Comparison of ENCODE assay signal across 21 cellular contexts in the genomic region with DNA sequence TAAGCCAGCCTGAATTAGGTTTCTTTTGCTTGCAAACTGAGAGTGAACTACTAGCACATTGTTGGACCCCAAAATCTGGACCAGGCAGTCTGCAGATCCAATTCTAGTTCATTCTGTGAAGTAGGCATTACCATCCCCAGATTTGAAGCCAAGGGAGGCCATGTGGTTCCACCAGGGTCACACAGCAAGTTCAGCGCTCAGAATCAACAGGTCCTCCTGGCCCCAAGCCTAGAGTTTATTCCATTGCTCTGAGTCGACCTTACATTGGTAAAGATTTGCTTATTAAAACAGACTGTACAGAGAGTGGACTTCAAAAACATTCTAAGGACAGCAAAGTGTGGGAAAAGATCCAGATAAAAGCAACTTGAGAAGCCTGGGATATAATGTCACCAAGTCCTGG.
"Had no signal": no experiment of that assay in that cellular context is flagged by ENCODE, and none has a peak within 500 bp of the region (broad histone marks: within the 10 kb centered on the region; RNA-seq: fewer than 3 reads in every experiment).

No MANE protein-coding gene starts in this region.

- DNase-seq: activated CD4-positive, alpha-beta memory T cell treated with anti-CD3 and anti-CD28 coated beads, Interleukin-2, amount 10 ng/mL, durations not matched to agents 7 days and 5 days; activated CD4-positive, alpha-beta T cell treated with anti-CD3 and anti-CD28 coated beads for 1 hour; activated CD4-positive, alpha-beta T cell treated with anti-CD3 and anti-CD28 coated beads, Interleukin-2, amount 10 ng/mL, durations not matched to agents 7 days and 5 days; activated naive CD8-positive, alpha-beta T cell treated with anti-CD3 and anti-CD28 coated beads, Interleukin-2, amount 50 U/mL, for 24 hours; activated T-cell treated with anti-CD3 and anti-CD28 coated beads, Interleukin-2, amount 50 U/mL, for 48 hours; amygdala; colonic mucosa; effector CD8-positive, alpha-beta T cell; islet precursor cell; left ventricle myocardium inferior; naive B cell; nucleus accumbens; stimulated activated CD4-positive, alpha-beta T cell treated with anti-CD3 and anti-CD28 coated beads, Interleukin-15, amount 100 ng/mL, for 24 hours; stimulated activated CD4-positive, alpha-beta T cell treated with anti-CD3 and anti-CD28 coated beads, Interleukin-2, amount 100 ng/mL, for 24 hours; stimulated activated naive B cell treated with anti-CD40 and anti-IgM and Interleukin-4, amounts not matched to agents 10 μg/mL and 1 μg/mL and 100 μg/mL, for 72 hours; stomach; T-helper 9 cell had no signal

- H3K4me1 ChIP-seq: colonic mucosa had no signal

- H3K4me3 ChIP-seq: colonic mucosa, left ventricle myocardium inferior, right atrium auricular region, smooth muscle cell, stomach, suprapubic skin, tibial nerve had no signal

- H3K27ac ChIP-seq: colonic mucosa, left ventricle myocardium inferior, right atrium auricular region, stomach, suprapubic skin had no signal

- H3K27me3 ChIP-seq: colonic mucosa, right atrium auricular region, stomach, suprapubic skin, tibial nerve had no signal

- H3K36me3 ChIP-seq: colonic mucosa, left ventricle myocardium inferior, right atrium auricular region, stomach, suprapubic skin, tibial nerve had no signal

- ATAC-seq: activated naive CD8-positive, alpha-beta T cell treated with anti-CD3 and anti-CD28 coated beads, Interleukin-2, amount 50 U/mL, for 24 hours; stimulated activated naive B cell treated with anti-CD40 and anti-IgM and Interleukin-4, amounts not matched to agents 10 μg/mL and 1 μg/mL and 100 μg/mL, for 72 hours had no signal

- H3K9me3 ChIP-seq: colonic mucosa, left ventricle myocardium inferior, right atrium auricular region, stomach, suprapubic skin, tibial nerve had no signal

- H3K4me2 ChIP-seq: smooth muscle cell had no signal
